ENCODE assay signal across 15 cellular contexts in the genomic region with DNA sequence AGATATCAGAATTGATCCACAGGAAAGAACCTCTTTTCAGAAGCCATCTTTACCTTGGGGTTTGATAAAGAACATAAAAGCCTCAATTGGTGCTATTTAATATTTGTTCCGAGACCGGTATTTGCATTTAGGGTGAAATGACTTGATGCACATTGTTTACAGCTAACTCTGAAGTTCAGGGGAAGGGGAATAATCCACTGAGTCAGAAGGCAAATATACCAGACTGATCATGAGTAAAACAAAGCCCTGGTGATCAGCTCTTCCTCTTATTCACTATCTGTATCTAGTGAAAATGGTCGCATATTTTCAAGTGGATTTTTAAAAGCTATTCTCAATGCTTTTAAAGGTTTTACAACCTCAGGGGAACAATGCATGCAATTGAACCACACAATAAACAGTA. TPM values are rescaled to one million over a fixed set of nuclear protein-coding genes. Genes with fewer than 3 reads are reported as not detected.
"Had no signal": no experiment of that assay in that cellular context is flagged by ENCODE, and none has a peak within 500 bp of the region (broad histone marks: within the 10 kb centered on the region; RNA-seq: fewer than 3 reads in every experiment).

No MANE protein-coding gene starts in this region.

- DNase-seq: erythroblast; foreskin melanocyte; heart left ventricle; hypothalamus; islet precursor cell; mammary epithelial cell; naive thymus-derived CD4-positive, alpha-beta T cell; nephron progenitor cell; ovary; right cardiac atrium; small intestine; stimulated activated CD4-positive, alpha-beta T cell treated with anti-CD3 and anti-CD28 coated beads, Interleukin-12 subunit alpha, Interleukin-12 subunit beta, amount 100 ng/mL, for 4 hours; stimulated activated naive CD4-positive, alpha-beta T cell treated with Interleukin-2 at 50 U/mL for 16 hours; trophoblast cell had no signal

- H3K4me1 Mint-ChIP-seq: naive thymus-derived CD4-positive, alpha-beta T cell had no signal

- H3K9me3 ChIP-seq: heart left ventricle, ovary had no signal

- H3K4me3 Mint-ChIP-seq: naive thymus-derived CD4-positive, alpha-beta T cell; nephron progenitor cell had no signal

- H3K27ac ChIP-seq: heart left ventricle, ovary had no signal

- H3K4me3 ChIP-seq: heart left ventricle, ovary had no signal

- H3K27me3 ChIP-seq: heart left ventricle, ovary had no signal

- H3K36me3 Mint-ChIP-seq: naive thymus-derived CD4-positive, alpha-beta T cell had no signal

- H3K4me1 ChIP-seq: heart left ventricle had no signal

- H3K9me3 Mint-ChIP-seq: naive thymus-derived CD4-positive, alpha-beta T cell; nephron progenitor cell had no signal

- H3K36me3 ChIP-seq: heart left ventricle, ovary had no signal

- H3K27ac Mint-ChIP-seq: naive thymus-derived CD4-positive, alpha-beta T cell; nephron progenitor cell had no signal

RNA-seq across cellular contexts. Expression of a gene that starts 53.0 kb away (rescaled TPM):
- total RNA-seq: mononuclear cell; naive thymus-derived CD4-positive, alpha-beta T cell had no signal
- polyA plus RNA-seq: naive thymus-derived CD4-positive, alpha-beta T cell had no signal
